Comparison of ENCODE assay signal across 8 cellular contexts in the genomic region with DNA sequence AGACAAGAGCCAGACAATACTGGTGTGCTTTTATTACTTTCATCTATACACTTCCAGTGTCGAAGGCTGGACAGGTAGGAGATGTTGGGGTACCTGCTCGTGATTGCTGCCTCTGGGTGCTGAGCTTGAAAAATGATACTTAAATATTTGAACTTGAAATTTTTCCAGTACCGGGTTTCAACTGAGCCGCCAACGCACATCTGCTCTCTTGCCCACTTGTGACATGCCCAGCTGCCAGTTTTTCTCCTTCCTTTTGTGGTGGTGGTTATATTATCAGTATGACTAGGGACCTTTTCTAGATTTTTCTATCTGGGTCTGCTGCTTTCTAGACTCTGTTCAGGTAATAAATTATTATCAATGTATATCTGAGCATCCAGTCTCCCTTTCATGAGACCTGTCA. TPM values are rescaled to one million over a fixed set of nuclear protein-coding genes. Genes with fewer than 3 reads are reported as not detected.
DNase-seq lines count a peak whose midpoint lies in the region; ATAC-seq lines count a peak whose summit lies in the region.

No MANE protein-coding gene starts in this region.

- H4K5ac ChIP-seq in mesendoderm (ENCODE audit: low read length), result no peak overlapping the region

- H3K79me2 ChIP-seq in mesendoderm (ENCODE audit: control insufficient read depth, insufficient read depth, low read length), result peaks cover 68% of the 10 kb centered on the region

- H2BK120ac ChIP-seq in mesendoderm (ENCODE audit: low read depth, low read length), result no peak overlapping the region

- no peak overlapping the region for H2AK5ac ChIP-seq in mesendoderm (ENCODE audit: low read length)

- H2BK5ac ChIP-seq in mesendoderm (ENCODE audit: low read length), result no peak overlapping the region

- peak overlapping the region; percentile 29 for H3K4me2 ChIP-seq in mesendoderm (ENCODE audit: low read length)

- no peaks in the 10 kb centered on the region for H3K36me3 ChIP-seq in mesendoderm (ENCODE audit: control insufficient read depth, insufficient read depth, low read length)

- ATAC-seq in activated naive CD4-positive, alpha-beta T cell treated with anti-CD3 and anti-CD28 coated beads, Interleukin-2, amount 50 U/mL, for 72 hours, result peak; percentile 4 to 9
- no peak for ATAC-seq in HG03045 (IDR thresholded peaks at IDR 0.05; ENCODE audit: unreplicated experiment)

- peaks cover 34 to 54% of the 10 kb centered on the region in 2 donors for H3K36me3 Mint-ChIP-seq in activated naive CD4-positive, alpha-beta T cell treated with anti-CD3 and anti-CD28 coated beads, Interleukin-2, amount 50 U/mL, for 72 hours

- no peak overlapping the region for H3K27ac ChIP-seq in mesendoderm (ENCODE audit: low read depth, low read length)

- H3K27me3 ChIP-seq in mesendoderm (ENCODE audit: insufficient read depth, low read length, poor library complexity), result no peaks in the 10 kb centered on the region

- H3K56ac ChIP-seq in mesendoderm (ENCODE audit: low read length), result peak overlapping the region; percentile 7

- H2BK15ac ChIP-seq in mesendoderm (replicated peaks; ENCODE audit: low read depth), result no peak overlapping the region

- H3K4me3 ChIP-seq in mesendoderm (ENCODE audit: low read length), result no peak overlapping the region

- no peak overlapping the region for H4K8ac ChIP-seq in mesendoderm (ENCODE audit: low read depth, low read length)

- DNase-seq in stimulated activated CD4-positive, alpha-beta T cell treated with anti-CD3 and anti-CD28 coated beads, Interleukin-12 subunit alpha, Interleukin-12 subunit beta, amount 100 ng/mL, for 4 hours, result peak; percentile 17
- DNase-seq in stimulated activated CD4-positive, alpha-beta T cell treated with anti-CD3 and anti-CD28 coated beads, Interleukin-2, amount 100 ng/mL, for 48 hours, result no peak
- no peak for DNase-seq in activated naive CD4-positive, alpha-beta T cell treated with anti-CD3 and anti-CD28 coated beads, Interleukin-2, amount 50 U/mL, for 72 hours (ENCODE audit: low spot score in 2 of 2)
- DNase-seq in mesendoderm (no peak), Ammon's horn (ENCODE audit: low spot score) (no peak), NCI-H1417 treated with DMSO at 0.1 percent for 48 hours (lab: John Stamatoyannopoulos, UW) (no peak), NCI-H526 (lab: John Stamatoyannopoulos, UW) (no peak)

- no peak overlapping the region for H3K18ac ChIP-seq in mesendoderm (ENCODE audit: low read length)

- H3K79me1 ChIP-seq in mesendoderm (ENCODE audit: low read length), result no peaks in the 10 kb centered on the region

- WGBS in mesendoderm (ENCODE audit: extremely low coverage, insufficient coverage, low lambda C conversion rate), result no CpG with 5 or more reads among the region's 5 CpGs

- no peak overlapping the region for H3K23ac ChIP-seq in mesendoderm (ENCODE audit: low read length)

- H3K9me3 Mint-ChIP-seq in activated naive CD4-positive, alpha-beta T cell treated with anti-CD3 and anti-CD28 coated beads, Interleukin-2, amount 50 U/mL, for 72 hours, result no peaks in the 10 kb centered on the region

- peak overlapping the region; percentile 45 for H3K9ac ChIP-seq in mesendoderm (ENCODE audit: low read length)

- H3K4me1 ChIP-seq in mesendoderm (ENCODE audit: control insufficient read depth, low read depth, low read length), result no peaks in the 10 kb centered on the region

- H3K4ac ChIP-seq in mesendoderm (ENCODE audit: low read depth, low read length), result no peak overlapping the region

- H3K27ac Mint-ChIP-seq in activated naive CD4-positive, alpha-beta T cell treated with anti-CD3 and anti-CD28 coated beads, Interleukin-2, amount 50 U/mL, for 72 hours, result peak overlapping the region; percentile 92 to 96

RNA-seq across cellular contexts. Expression of gene OGT, which starts 3.4 kb away (rescaled TPM):
- 100 to 1,000 TPM; 362 to 427 TPM for total RNA-seq in activated naive CD4-positive, alpha-beta T cell treated with anti-CD3 and anti-CD28 coated beads, Interleukin-2, amount 50 U/mL, for 72 hours
- polyA plus RNA-seq in mesendoderm (2013, experiment 1 of 2), result 37.4 TPM
- polyA plus RNA-seq in mesendoderm (2013, experiment 2 of 2), result 35.7 TPM

RNA-seq across cellular contexts. Expression of gene GCNA, which starts 42.0 kb away (rescaled TPM):
- total RNA-seq in activated naive CD4-positive, alpha-beta T cell treated with anti-CD3 and anti-CD28 coated beads, Interleukin-2, amount 50 U/mL, for 72 hours, result 1 to 10 TPM; 4.1 to 6.0 TPM
- polyA plus RNA-seq in mesendoderm (2013, experiment 1 of 2), result 1.1 TPM
- polyA plus RNA-seq in mesendoderm (2013, experiment 2 of 2), result 0.97 TPM
